Comparison of ENCODE assay signal across 8 cellular contexts in genomic region chr16:56450275-56450889, GRCh38. TPM values are rescaled to one million over a fixed set of nuclear protein-coding genes. Genes with fewer than 3 reads are reported as not detected.
DNase-seq lines count a peak whose midpoint lies in the region; ATAC-seq and TF ChIP-seq lines count a peak whose summit lies in the region.

No MANE protein-coding gene starts in this region.

- H3K4me1 ChIP-seq in MM.1S (ENCODE audit: low read length) = peaks cover 22% of the 10 kb centered on the region

- DNase-seq in G401 (ENCODE audit: low spot score) = peak; percentile 2
- no peak for DNase-seq in MM.1S
- DNase-seq in naive B cell = no peak
- no peak for DNase-seq in mesenteric fat pad (ENCODE audit: low spot score)

- no peaks in the 10 kb centered on the region for H3K9me3 Mint-ChIP-seq in dendritic cell treated with granulocyte-macrophage colony-stimulating factor and Interleukin-4, amounts not matched to agents 40 ng/mL and 50 ng/mL, for 4 days
- no peaks in the 10 kb centered on the region for H3K9me3 Mint-ChIP-seq in naive B cell

- peak overlapping the region; percentile 86 for H3K9ac ChIP-seq in MM.1S (ENCODE audit: low read length)

- no peaks in the 10 kb centered on the region for H3K9me3 ChIP-seq in MM.1S (replicated peaks; ENCODE audit: insufficient read depth, low read length)

- peak overlapping the region; percentile 86 for H3K4me3 ChIP-seq in MM.1S (ENCODE audit: low read length)

- H2AFZ ChIP-seq in MM.1S (ENCODE audit: low read length) = peak overlapping the region; percentile 91

- peak overlapping the region; percentile 70 for H3K4me2 ChIP-seq in MM.1S (ENCODE audit: low read depth, low read length)

- H3K4me3 Mint-ChIP-seq in dendritic cell treated with granulocyte-macrophage colony-stimulating factor and Interleukin-4, amounts not matched to agents 40 ng/mL and 50 ng/mL, for 4 days = peak overlapping the region; percentile 89
- peak overlapping the region; percentile 89 to 99 (median 99) for H3K4me3 Mint-ChIP-seq in naive B cell

- H3K4me1 Mint-ChIP-seq in dendritic cell treated with granulocyte-macrophage colony-stimulating factor and Interleukin-4, amounts not matched to agents 40 ng/mL and 50 ng/mL, for 4 days (ENCODE audit: low read depth) = peaks cover 29% of the 10 kb centered on the region
- H3K4me1 Mint-ChIP-seq in naive B cell = peaks cover 24 to 37% (median 34%) of the 10 kb centered on the region in 3 donors

- in situ Hi-C loops in G401 (cut with HindIII; ENCODE audit: low sequenced_read_pairs) = no loop called here

- H4K20me1 ChIP-seq in MM.1S (ENCODE audit: insufficient read depth, low read length) = peaks cover 9% of the 10 kb centered on the region; the same call in 1 of the 2 replicates

- no peak for TF ChIP-seq CTCF in MM.1S (IDR thresholded peaks at IDR 0.05; ENCODE audit: low read length)

- peak overlapping the region; percentile 55; the same call in 1 of the 2 replicates for H3K27ac ChIP-seq in MM.1S (ENCODE audit: low read length)

- intact Hi-C loops in dendritic cell treated with granulocyte-macrophage colony-stimulating factor and Interleukin-4, amounts not matched to agents 40 ng/mL and 50 ng/mL, for 4 days (cut with micrococcal nuclease) = no loop called here

- H3F3A ChIP-seq in MM.1S (ENCODE audit: insufficient read depth, low read length) = 0 out of 2 replicates have a peak, but pooled peaks cover 12% of the 10 kb centered on the region

- H3K27me3 Mint-ChIP-seq in dendritic cell treated with granulocyte-macrophage colony-stimulating factor and Interleukin-4, amounts not matched to agents 40 ng/mL and 50 ng/mL, for 4 days = no peaks in the 10 kb centered on the region
- H3K27me3 Mint-ChIP-seq in naive B cell = no peaks in the 10 kb centered on the region

- H3K79me2 ChIP-seq in MM.1S (ENCODE audit: low read length) = peaks cover 87% of the 10 kb centered on the region

- H3K9me2 ChIP-seq in MM.1S (replicated peaks; ENCODE audit: insufficient read depth, low read length) = no peaks in the 10 kb centered on the region

- no peaks in the 10 kb centered on the region for H3K27me3 ChIP-seq in MM.1S (replicated peaks; ENCODE audit: insufficient read depth, low read length)

- peaks cover 4% of the 10 kb centered on the region; the same call in 1 of the 2 replicates for H3K36me3 ChIP-seq in MM.1S (replicated peaks; ENCODE audit: insufficient read depth, low read length)

- peaks cover 53% of the 10 kb centered on the region for H3K36me3 Mint-ChIP-seq in dendritic cell treated with granulocyte-macrophage colony-stimulating factor and Interleukin-4, amounts not matched to agents 40 ng/mL and 50 ng/mL, for 4 days (ENCODE audit: low read depth)
- H3K36me3 Mint-ChIP-seq in naive B cell = peaks cover 7 to 11% of the 10 kb centered on the region in 2 donors

- no peak for ATAC-seq in naive B cell (ENCODE audit: low read depth in 2 of 2)
- no peak for ATAC-seq in HG03039 (IDR thresholded peaks at IDR 0.05; ENCODE audit: unreplicated experiment)
- ATAC-seq in GM18909 (IDR thresholded peaks at IDR 0.05; ENCODE audit: poor library complexity, unreplicated experiment) = no peak
- no peak for ATAC-seq in HG02970 (IDR thresholded peaks at IDR 0.05; ENCODE audit: low FRiP score, unreplicated experiment)

- H3K27ac Mint-ChIP-seq in dendritic cell treated with granulocyte-macrophage colony-stimulating factor and Interleukin-4, amounts not matched to agents 40 ng/mL and 50 ng/mL, for 4 days = peak overlapping the region; percentile 87
- H3K27ac Mint-ChIP-seq in naive B cell = peak overlapping the region; percentile 69 to 96 (median 94)

RNA-seq across cellular contexts. Expression of gene NUDT21, which starts 0.8 kb away (rescaled TPM):
- 106 and 165 TPM in 2 replicates for total RNA-seq in G401 (2014; rRNA removed; shearing (Covaris generic))
- 10 to 100 TPM; 61.6 to 83.9 (median 71.4) TPM for polyA plus RNA-seq in naive B cell (ENCODE audit: low read depth in 6 of 6)
- 71.1 TPM for total RNA-seq in mesenteric fat pad

RNA-seq across cellular contexts. Expression of gene OGFOD1, which starts 1.0 kb away (rescaled TPM):
- total RNA-seq in G401 (2014; rRNA removed; shearing (Covaris generic)) = 69.8 and 82.3 TPM in 2 replicates
- polyA plus RNA-seq in naive B cell (ENCODE audit: low read depth in 6 of 6) = 10 to 100 TPM; 48.7 to 84.1 (median 69.7) TPM
- total RNA-seq in mesenteric fat pad = 44.9 TPM

RNA-seq across cellular contexts. Expression of gene AMFR, which starts 25.0 kb away (rescaled TPM):
- 77.0 and 94.4 TPM in 2 replicates for total RNA-seq in G401 (2014; rRNA removed; shearing (Covaris generic))
- 100 to 1,000 TPM in 3 of 6 donors, 10 to 100 TPM in 3; 54.4 to 290 (median 98.6) TPM for polyA plus RNA-seq in naive B cell (ENCODE audit: low read depth in 6 of 6)
- 113 TPM for total RNA-seq in mesenteric fat pad
